8 cellular contexts compared by ENCODE assay signal in genomic region chr12:15563683-15564082, GRCh38.
DNase-seq lines count a peak whose midpoint lies in the region; ATAC-seq and TF ChIP-seq lines count a peak whose summit lies in the region.

No MANE protein-coding gene starts in this region.

- DNase-seq in heart right ventricle (no peak), Right ventricle myocardium inferior (ENCODE audit: missing footprints) (no peak), fibroblast of the aortic adventitia (ENCODE audit: low read depth) (peak; percentile 87), GM19238 (ENCODE audit: insufficient read length, low spot score) (no peak), NCI-H345 (lab: John Stamatoyannopoulos, UW) (no peak), activated gamma-delta T cell (lab: John Stamatoyannopoulos, UW) (no peak)
- DNase-seq in T-helper 2 cell treated with Interferon-gamma antibody and Interleukin-4, amounts not matched to agents 5 μg/mL and 100 μg/mL, for 36 hours (ENCODE audit: low spot score), result peak; percentile 53

- intact Hi-C loops in heart right ventricle (cut with DNase I), result no loop called here
- intact Hi-C loops in Right ventricle myocardium inferior (cut with DNase I), result no loop called here

- peak overlapping the region; percentile 81 for H3K4me3 Mint-ChIP-seq in T-helper 2 cell treated with Interferon-gamma antibody and Interleukin-4, amounts not matched to agents 5 μg/mL and 100 μg/mL, for 36 hours
- peak overlapping the region; percentile 81 for H3K4me3 Mint-ChIP-seq in stimulated activated naive CD8-positive, alpha-beta T cell treated with anti-CD3 and anti-CD28 coated beads, Interleukin-15, Interleukin-2, amounts not matched to agents 100 ng/mL and 50 ng/mL, for 24 hours

- H3K27ac Mint-ChIP-seq in T-helper 2 cell treated with Interferon-gamma antibody and Interleukin-4, amounts not matched to agents 5 μg/mL and 100 μg/mL, for 36 hours, result peak overlapping the region; percentile 94
- peak overlapping the region; percentile 84 for H3K27ac Mint-ChIP-seq in stimulated activated naive CD8-positive, alpha-beta T cell treated with anti-CD3 and anti-CD28 coated beads, Interleukin-15, Interleukin-2, amounts not matched to agents 100 ng/mL and 50 ng/mL, for 24 hours

- peaks cover 0 to 8% (median 0%) of the 10 kb centered on the region in 7 donors for H3K27me3 ChIP-seq in heart right ventricle

- peaks cover 11% of the 10 kb centered on the region for H3K36me3 Mint-ChIP-seq in T-helper 2 cell treated with Interferon-gamma antibody and Interleukin-4, amounts not matched to agents 5 μg/mL and 100 μg/mL, for 36 hours (ENCODE audit: low read depth)
- H3K36me3 Mint-ChIP-seq in stimulated activated naive CD8-positive, alpha-beta T cell treated with anti-CD3 and anti-CD28 coated beads, Interleukin-15, Interleukin-2, amounts not matched to agents 100 ng/mL and 50 ng/mL, for 24 hours (ENCODE audit: low read depth), result peaks cover 6% of the 10 kb centered on the region

- no peaks in the 10 kb centered on the region for H3K36me3 ChIP-seq in heart right ventricle

- peak overlapping the region in 6 of 10 donors; percentile 5 to 26 (median 18) for H3K4me3 ChIP-seq in heart right ventricle
- peak overlapping the region; percentile 20 for H3K4me3 ChIP-seq in fibroblast of the aortic adventitia (ENCODE audit: low read depth, low read length)

- H3K9me3 Mint-ChIP-seq in T-helper 2 cell treated with Interferon-gamma antibody and Interleukin-4, amounts not matched to agents 5 μg/mL and 100 μg/mL, for 36 hours, result no peaks in the 10 kb centered on the region
- peaks cover 4% of the 10 kb centered on the region for H3K9me3 Mint-ChIP-seq in stimulated activated naive CD8-positive, alpha-beta T cell treated with anti-CD3 and anti-CD28 coated beads, Interleukin-15, Interleukin-2, amounts not matched to agents 100 ng/mL and 50 ng/mL, for 24 hours

- H3K27me3 Mint-ChIP-seq in T-helper 2 cell treated with Interferon-gamma antibody and Interleukin-4, amounts not matched to agents 5 μg/mL and 100 μg/mL, for 36 hours (ENCODE audit: low read depth), result no peaks in the 10 kb centered on the region
- no peaks in the 10 kb centered on the region for H3K27me3 Mint-ChIP-seq in stimulated activated naive CD8-positive, alpha-beta T cell treated with anti-CD3 and anti-CD28 coated beads, Interleukin-15, Interleukin-2, amounts not matched to agents 100 ng/mL and 50 ng/mL, for 24 hours

- H3K27ac ChIP-seq in heart right ventricle, result peak overlapping the region in 4 of 10 donors; percentile 13 to 80 (median 46)

- 48 to 61% methylated on average over 5 of the region's 5 CpGs for WGBS in heart right ventricle, 2 donors

- H3K4me1 Mint-ChIP-seq in T-helper 2 cell treated with Interferon-gamma antibody and Interleukin-4, amounts not matched to agents 5 μg/mL and 100 μg/mL, for 36 hours (ENCODE audit: low read depth), result peaks cover 60% of the 10 kb centered on the region
- peaks cover 44% of the 10 kb centered on the region for H3K4me1 Mint-ChIP-seq in stimulated activated naive CD8-positive, alpha-beta T cell treated with anti-CD3 and anti-CD28 coated beads, Interleukin-15, Interleukin-2, amounts not matched to agents 100 ng/mL and 50 ng/mL, for 24 hours (ENCODE audit: low read depth)

- ATAC-seq in heart right ventricle, result peak in 7 of 8 donors; percentile 49 to 75 (median 62)
- no peak for ATAC-seq in Right ventricle myocardium inferior

- H3K4me1 ChIP-seq in heart right ventricle, result peaks cover 0 to 33% (median 0%) of the 10 kb centered on the region in 9 donors

- no peaks in the 10 kb centered on the region for H3K9me3 ChIP-seq in heart right ventricle

- no peak for TF ChIP-seq CTCF in heart right ventricle (IDR thresholded peaks at IDR 0.05)
- no peak for TF ChIP-seq CTCF in fibroblast of the aortic adventitia (IDR thresholded peaks at IDR 0.05; ENCODE audit: insufficient read depth, low read length)

Comparison
In these comparisons a context has a peak if more than half of its experiments do, and no peak if none do; other contexts are left out.
1. DNase-seq: peak in T-helper 2 cell treated with Interferon-gamma antibody and Interleukin-4, amounts not matched to agents 5 μg/mL and 100 μg/mL, for 36 hours (single experiment) and fibroblast of the aortic adventitia (single experiment); none in heart right ventricle (0 of 2), Right ventricle myocardium inferior (single experiment), GM19238 (single experiment), NCI-H345 (single experiment) and activated gamma-delta T cell (single experiment).